Comparison of ENCODE assay signal across 1 cellular context in the genomic region with DNA sequence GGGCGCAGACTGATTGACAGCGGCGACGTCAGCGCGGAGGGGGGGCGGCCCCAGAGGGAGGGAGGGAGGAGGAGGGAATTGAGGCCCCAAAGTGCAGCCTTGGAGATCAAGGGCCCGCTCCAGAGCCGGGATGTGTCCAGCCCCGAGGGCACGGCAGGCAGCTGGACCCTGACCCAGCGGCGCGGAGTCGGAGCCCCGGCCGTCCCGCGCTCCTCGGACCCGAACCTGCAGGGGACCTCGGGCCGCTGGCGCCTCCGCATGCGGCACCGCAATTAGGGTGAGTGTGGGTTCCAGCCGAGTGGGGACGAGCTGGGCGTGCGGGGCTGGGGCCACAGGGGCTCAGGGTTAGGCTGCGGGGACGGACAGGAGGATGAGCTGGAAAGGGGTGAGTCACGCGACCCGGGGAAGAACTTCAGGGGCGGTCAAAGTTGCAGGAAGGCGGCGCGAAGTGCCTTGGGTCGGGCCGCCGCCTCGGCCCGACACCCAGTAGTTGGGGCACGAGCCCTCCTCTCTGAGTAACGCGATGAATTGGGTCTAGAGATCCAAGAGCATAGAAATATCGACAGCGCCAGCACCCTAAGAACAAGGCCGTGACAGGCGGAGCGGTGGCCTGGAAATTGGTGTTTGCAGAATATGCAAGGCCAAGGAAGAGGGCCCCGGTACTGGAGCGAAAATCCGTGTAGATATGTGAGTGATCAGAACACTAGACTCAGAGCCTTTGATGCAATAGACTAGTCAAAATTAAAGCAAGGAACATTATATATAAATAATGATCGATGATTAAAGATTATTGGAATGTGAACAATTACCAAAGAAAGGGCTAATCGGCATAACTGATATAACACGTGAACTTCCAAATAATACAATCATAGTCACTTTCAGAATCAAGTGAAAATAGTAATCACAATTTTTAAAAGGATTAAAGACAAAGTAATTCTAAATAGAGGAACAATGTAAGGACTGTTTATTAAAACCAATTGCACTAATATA.
TF ChIP-seq lines count a peak whose summit lies in the region.

A gene (plus strand): TSS at position 122 of the 990 bp plus-strand sequence. CDS start 4,069 bp downstream, outside the sequence.

TF ChIP-seq in K562, 482 proteins besides CTCF, POLR2A, EP300 and RAD21:
- TF ChIP-seq, protein P1, sequence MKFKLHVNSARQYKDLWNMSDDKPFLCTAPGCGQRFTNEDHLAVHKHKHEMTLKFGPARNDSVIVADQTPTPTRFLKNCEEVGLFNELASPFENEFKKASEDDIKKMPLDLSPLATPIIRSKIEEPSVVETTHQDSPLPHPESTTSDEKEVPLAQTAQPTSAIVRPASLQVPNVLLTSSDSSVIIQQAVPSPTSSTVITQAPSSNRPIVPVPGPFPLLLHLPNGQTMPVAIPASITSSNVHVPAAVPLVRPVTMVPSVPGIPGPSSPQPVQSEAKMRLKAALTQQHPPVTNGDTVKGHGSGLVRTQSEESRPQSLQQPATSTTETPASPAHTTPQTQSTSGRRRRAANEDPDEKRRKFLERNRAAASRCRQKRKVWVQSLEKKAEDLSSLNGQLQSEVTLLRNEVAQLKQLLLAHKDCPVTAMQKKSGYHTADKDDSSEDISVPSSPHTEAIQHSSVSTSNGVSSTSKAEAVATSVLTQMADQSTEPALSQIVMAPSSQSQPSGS (CRISPR knock-in tag; IDR thresholded peaks at IDR 0.05), result no peak
- TF ChIP-seq, protein P2, sequence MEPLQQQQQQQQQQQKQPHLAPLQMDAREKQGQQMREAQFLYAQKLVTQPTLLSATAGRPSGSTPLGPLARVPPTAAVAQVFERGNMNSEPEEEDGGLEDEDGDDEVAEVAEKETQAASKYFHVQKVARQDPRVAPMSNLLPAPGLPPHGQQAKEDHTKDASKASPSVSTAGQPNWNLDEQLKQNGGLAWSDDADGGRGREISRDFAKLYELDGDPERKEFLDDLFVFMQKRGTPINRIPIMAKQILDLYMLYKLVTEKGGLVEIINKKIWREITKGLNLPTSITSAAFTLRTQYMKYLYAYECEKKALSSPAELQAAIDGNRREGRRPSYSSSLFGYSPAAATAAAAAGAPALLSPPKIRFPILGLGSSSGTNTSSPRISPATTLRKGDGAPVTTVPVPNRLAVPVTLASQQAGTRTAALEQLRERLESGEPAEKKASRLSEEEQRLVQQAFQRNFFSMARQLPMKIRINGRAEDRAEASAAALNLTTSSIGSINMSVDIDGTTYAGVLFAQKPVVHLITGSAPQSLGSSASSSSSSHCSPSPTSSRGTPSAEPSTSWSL (CRISPR knock-in tag; IDR thresholded peaks at IDR 0.05; ENCODE audit: borderline replicate concordance), result no peak
- TF ChIP-seq CREM (IDR thresholded peaks at IDR 0.05; ENCODE audit: low read depth) (0 out of 2 replicates have a peak, but pooled peaks have one; percentile 9), NFRKB (IDR thresholded peaks at IDR 0.05; ENCODE audit: low read depth) (no peak), CCNT2 (IDR thresholded peaks at IDR 0.05; ENCODE audit: borderline replicate concordance, extremely low read depth, insufficient read length, low read depth, low read length) (no peak), L3MBTL2 (IDR thresholded peaks at IDR 0.05) (no peak)
- TF ChIP-seq, protein P3, sequence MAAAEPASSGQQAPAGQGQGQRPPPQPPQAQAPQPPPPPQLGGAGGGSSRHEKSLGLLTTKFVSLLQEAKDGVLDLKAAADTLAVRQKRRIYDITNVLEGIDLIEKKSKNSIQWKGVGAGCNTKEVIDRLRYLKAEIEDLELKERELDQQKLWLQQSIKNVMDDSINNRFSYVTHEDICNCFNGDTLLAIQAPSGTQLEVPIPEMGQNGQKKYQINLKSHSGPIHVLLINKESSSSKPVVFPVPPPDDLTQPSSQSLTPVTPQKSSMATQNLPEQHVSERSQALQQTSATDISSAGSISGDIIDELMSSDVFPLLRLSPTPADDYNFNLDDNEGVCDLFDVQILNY (CRISPR knock-in tag; IDR thresholded peaks at IDR 0.05), result no peak
- TF ChIP-seq, protein P4, sequence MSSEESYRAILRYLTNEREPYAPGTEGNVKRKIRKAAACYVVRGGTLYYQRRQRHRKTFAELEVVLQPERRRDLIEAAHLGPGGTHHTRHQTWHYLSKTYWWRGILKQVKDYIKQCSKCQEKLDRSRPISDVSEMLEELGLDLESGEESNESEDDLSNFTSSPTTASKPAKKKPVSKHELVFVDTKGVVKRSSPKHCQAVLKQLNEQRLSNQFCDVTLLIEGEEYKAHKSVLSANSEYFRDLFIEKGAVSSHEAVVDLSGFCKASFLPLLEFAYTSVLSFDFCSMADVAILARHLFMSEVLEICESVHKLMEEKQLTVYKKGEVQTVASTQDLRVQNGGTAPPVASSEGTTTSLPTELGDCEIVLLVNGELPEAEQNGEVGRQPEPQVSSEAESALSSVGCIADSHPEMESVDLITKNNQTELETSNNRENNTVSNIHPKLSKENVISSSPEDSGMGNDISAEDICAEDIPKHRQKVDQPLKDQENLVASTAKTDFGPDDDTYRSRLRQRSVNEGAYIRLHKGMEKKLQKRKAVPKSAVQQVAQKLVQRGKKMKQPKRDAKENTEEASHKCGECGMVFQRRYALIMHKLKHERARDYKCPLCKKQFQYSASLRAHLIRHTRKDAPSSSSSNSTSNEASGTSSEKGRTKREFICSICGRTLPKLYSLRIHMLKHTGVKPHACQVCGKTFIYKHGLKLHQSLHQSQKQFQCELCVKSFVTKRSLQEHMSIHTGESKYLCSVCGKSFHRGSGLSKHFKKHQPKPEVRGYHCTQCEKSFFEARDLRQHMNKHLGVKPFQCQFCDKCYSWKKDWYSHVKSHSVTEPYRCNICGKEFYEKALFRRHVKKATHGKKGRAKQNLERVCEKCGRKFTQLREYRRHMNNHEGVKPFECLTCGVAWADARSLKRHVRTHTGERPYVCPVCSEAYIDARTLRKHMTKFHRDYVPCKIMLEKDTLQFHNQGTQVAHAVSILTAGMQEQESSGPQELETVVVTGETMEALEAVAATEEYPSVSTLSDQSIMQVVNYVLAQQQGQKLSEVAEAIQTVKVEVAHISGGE (CRISPR knock-in tag; IDR thresholded peaks at IDR 0.05), result peak in 1 of 3 experiments; percentile 85; a peak in 1 of 6 replicates
- TF ChIP-seq, protein P5, sequence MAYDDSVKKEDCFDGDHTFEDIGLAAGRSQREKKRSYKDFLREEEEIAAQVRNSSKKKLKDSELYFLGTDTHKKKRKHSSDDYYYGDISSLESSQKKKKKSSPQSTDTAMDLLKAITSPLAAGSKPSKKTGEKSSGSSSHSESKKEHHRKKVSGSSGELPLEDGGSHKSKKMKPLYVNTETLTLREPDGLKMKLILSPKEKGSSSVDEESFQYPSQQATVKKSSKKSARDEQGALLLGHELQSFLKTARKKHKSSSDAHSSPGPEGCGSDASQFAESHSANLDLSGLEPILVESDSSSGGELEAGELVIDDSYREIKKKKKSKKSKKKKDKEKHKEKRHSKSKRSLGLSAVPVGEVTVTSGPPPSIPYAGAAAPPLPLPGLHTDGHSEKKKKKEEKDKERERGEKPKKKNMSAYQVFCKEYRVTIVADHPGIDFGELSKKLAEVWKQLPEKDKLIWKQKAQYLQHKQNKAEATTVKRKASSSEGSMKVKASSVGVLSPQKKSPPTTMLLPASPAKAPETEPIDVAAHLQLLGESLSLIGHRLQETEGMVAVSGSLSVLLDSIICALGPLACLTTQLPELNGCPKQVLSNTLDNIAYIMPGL (CRISPR knock-in tag; IDR thresholded peaks at IDR 0.05), result no peak
- TF ChIP-seq, protein P6, sequence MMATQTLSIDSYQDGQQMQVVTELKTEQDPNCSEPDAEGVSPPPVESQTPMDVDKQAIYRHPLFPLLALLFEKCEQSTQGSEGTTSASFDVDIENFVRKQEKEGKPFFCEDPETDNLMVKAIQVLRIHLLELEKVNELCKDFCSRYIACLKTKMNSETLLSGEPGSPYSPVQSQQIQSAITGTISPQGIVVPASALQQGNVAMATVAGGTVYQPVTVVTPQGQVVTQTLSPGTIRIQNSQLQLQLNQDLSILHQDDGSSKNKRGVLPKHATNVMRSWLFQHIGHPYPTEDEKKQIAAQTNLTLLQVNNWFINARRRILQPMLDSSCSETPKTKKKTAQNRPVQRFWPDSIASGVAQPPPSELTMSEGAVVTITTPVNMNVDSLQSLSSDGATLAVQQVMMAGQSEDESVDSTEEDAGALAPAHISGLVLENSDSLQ (IDR thresholded peaks at IDR 0.05), result 0 out of 2 replicates have a peak, but pooled peaks have one; percentile 28
